In the genomic region with DNA sequence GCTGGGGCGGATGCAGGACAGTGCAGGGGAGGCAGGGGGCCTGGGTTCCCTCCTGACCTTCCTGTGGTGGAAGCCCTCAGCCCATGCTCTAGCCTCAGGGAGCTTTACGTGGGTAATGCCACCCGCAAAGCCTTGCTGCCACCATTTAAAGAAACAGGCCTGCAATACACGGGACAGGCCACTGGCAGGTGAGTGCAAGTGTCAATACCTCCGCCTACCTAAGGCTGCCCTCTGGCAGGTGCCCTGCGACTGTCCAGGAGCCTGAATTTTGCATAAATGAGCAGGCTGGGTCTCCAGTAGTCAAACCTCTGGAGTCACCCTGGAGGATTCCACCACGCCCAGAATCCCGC, we compare ENCODE assay signal across 14 cellular contexts. TPM values are rescaled to one million over a fixed set of nuclear protein-coding genes. Genes with fewer than 3 reads are reported as not detected.
DNase-seq lines count a peak whose midpoint lies in the region; ATAC-seq and TF ChIP-seq lines count a peak whose summit lies in the region.
"Had no signal": no experiment of that assay in that cellular context is flagged by ENCODE, and none has a peak within 500 bp of the region (broad histone marks: within the 10 kb centered on the region; RNA-seq: fewer than 3 reads in every experiment).

No MANE protein-coding gene starts in this region.

- peaks cover 0 to 1% (median 0%) of the 10 kb centered on the region in 11 experiments; a peak in 1 of 22 replicates for H3K9me3 ChIP-seq in BLaER1 treated with 17β-estradiol and CSF1 and Interleukin-3, amounts not matched to agents 10 nM and 100 nM (replicated peaks in 1 of 11)
- H3K9me3 ChIP-seq in Panc1 (ENCODE audit: control insufficient read depth, insufficient read depth, low read depth, low read length) (no peaks in the 10 kb centered on the region), hepatocyte (ENCODE audit: low read depth) (no peaks in the 10 kb centered on the region), osteoblast (ENCODE audit: low read depth, low read length) (no peaks in the 10 kb centered on the region)

- H3K4me2 ChIP-seq in BLaER1 treated with 17β-estradiol and CSF1 and Interleukin-3, amounts not matched to agents 10 nM and 100 nM = peak overlapping the region; percentile 89 to 99 (median 98)
- H3K4me2 ChIP-seq in hepatocyte = peak overlapping the region; percentile 80
- H3K4me2 ChIP-seq in osteoblast (ENCODE audit: insufficient read depth, low read length) = no peak overlapping the region

- no TSS peak for BruUV-seq in Panc1 (replicated peaks; lab: Mats Ljungman, UMichigan)

- H3K27ac ChIP-seq in BLaER1 treated with 17β-estradiol and CSF1 and Interleukin-3, amounts not matched to agents 10 nM and 100 nM = peak overlapping the region in 9 of 11 experiments; percentile 73 to 91 (median 87); a peak in 18 of 22 replicates
- H3K27ac ChIP-seq in Panc1 (ENCODE audit: low read length) (no peak overlapping the region), hepatocyte (no peak overlapping the region), osteoblast (ENCODE audit: low read depth, low read length) (no peak overlapping the region)
- H3K27ac ChIP-seq: skin epidermis had no signal

- H4K20me1 ChIP-seq in BLaER1 treated with 17β-estradiol and CSF1 and Interleukin-3, amounts not matched to agents 10 nM and 100 nM = peaks cover 0 to 84% (median 61%) of the 10 kb centered on the region in 11 experiments; a peak in 19 of 22 replicates
- H4K20me1 ChIP-seq in hepatocyte (ENCODE audit: insufficient read depth, poor library complexity, severe bottlenecking) (peaks cover 10% of the 10 kb centered on the region), osteoblast (ENCODE audit: insufficient read depth, low read length) (no peaks in the 10 kb centered on the region)

- DNase-seq in Panc1 (ENCODE audit: low read depth, low spot score) (no peak), hepatocyte (ENCODE audit: low spot score) (no peak), osteoblast (ENCODE audit: insufficient read length, low spot score, missing footprints) (peak; percentile 47), NOMO-1 treated with DMSO at 0.1 percent for 48 hours (lab: John Stamatoyannopoulos, UW; ENCODE audit: unreplicated experiment) (no peak), GDM1 (lab: John Stamatoyannopoulos, UW) (no peak)
- DNase-seq: activated naive CD4-positive, alpha-beta T cell treated with anti-CD3 and anti-CD28 coated beads for 36 hours; CD8-positive, alpha-beta T cell; foreskin fibroblast; KBM-7; NCI-H2107 had no signal

- peaks cover 0 to 10% (median 0%) of the 10 kb centered on the region in 11 experiments; a peak in 2 of 22 replicates for H3K36me3 ChIP-seq in BLaER1 treated with 17β-estradiol and CSF1 and Interleukin-3, amounts not matched to agents 10 nM and 100 nM
- no peaks in the 10 kb centered on the region for H3K36me3 ChIP-seq in Panc1 (ENCODE audit: control insufficient read depth, insufficient read depth, low read length)
- H3K36me3 ChIP-seq in hepatocyte (replicated peaks; ENCODE audit: insufficient read depth, low read depth) = no peaks in the 10 kb centered on the region
- no peaks in the 10 kb centered on the region for H3K36me3 ChIP-seq in osteoblast (ENCODE audit: insufficient read depth, low read length)

- 27% methylated on average over 8 of the region's 8 CpGs for WGBS in hepatocyte (ENCODE audit: low lambda C conversion rate, missing lambda C conversion rate)

- no peaks in the 10 kb centered on the region for H3K9me2 ChIP-seq in hepatocyte (replicated peaks; ENCODE audit: insufficient read depth)

- peaks cover 7 to 45% (median 9%) of the 10 kb centered on the region in 11 experiments for H3K27me3 ChIP-seq in BLaER1 treated with 17β-estradiol and CSF1 and Interleukin-3, amounts not matched to agents 10 nM and 100 nM
- H3K27me3 ChIP-seq in Panc1 (ENCODE audit: control insufficient read depth, insufficient read depth, low read length) (no peaks in the 10 kb centered on the region; the same call in 1 of the 2 replicates), hepatocyte (peaks cover 75% of the 10 kb centered on the region), osteoblast (ENCODE audit: insufficient read depth, low read length) (peaks cover 43% of the 10 kb centered on the region)

- ATAC-seq in Panc1 (0 out of 2 replicates have a peak, but pooled peaks have one; percentile 23), GM18498 (IDR thresholded peaks at IDR 0.05; ENCODE audit: unreplicated experiment) (no peak), HG02852 (IDR thresholded peaks at IDR 0.05; ENCODE audit: unreplicated experiment) (no peak)
- ATAC-seq: CD8-positive, alpha-beta T cell had no signal

- POLR2A ChIA-PET in Panc1 (lab: Charles Lee) = no interaction called here

- peak overlapping the region; percentile 58 to 97 (median 92) for H3K4me3 ChIP-seq in BLaER1 treated with 17β-estradiol and CSF1 and Interleukin-3, amounts not matched to agents 10 nM and 100 nM
- H3K4me3 ChIP-seq in Panc1 (ENCODE audit: low read depth in 2 of 2, low read length in 2 of 2) (peak overlapping the region in 1 of 2 experiments; percentile 11; a peak in 1 of 4 replicates), hepatocyte (peak overlapping the region; percentile 67), osteoblast (ENCODE audit: insufficient read depth, low read length) (no peak overlapping the region)

- H3K4me1 ChIP-seq in BLaER1 treated with 17β-estradiol and CSF1 and Interleukin-3, amounts not matched to agents 10 nM and 100 nM = peaks cover 51 to 90% (median 82%) of the 10 kb centered on the region in 10 experiments
- H3K4me1 ChIP-seq in Panc1 (ENCODE audit: control insufficient read depth, insufficient read depth, low read length) (no peaks in the 10 kb centered on the region), hepatocyte (ENCODE audit: insufficient read depth) (peaks cover 4% of the 10 kb centered on the region), osteoblast (ENCODE audit: insufficient read depth, low read length) (no peaks in the 10 kb centered on the region)

- peak overlapping the region in 10 of 11 experiments; percentile 70 to 94 (median 88); a peak in 20 of 22 replicates for H3K9ac ChIP-seq in BLaER1 treated with 17β-estradiol and CSF1 and Interleukin-3, amounts not matched to agents 10 nM and 100 nM

- no peak overlapping the region for H2AFZ ChIP-seq in hepatocyte
- no peak overlapping the region for H2AFZ ChIP-seq in osteoblast (ENCODE audit: low read length)

- in situ Hi-C loops in Panc1 (cut with HindIII; ENCODE audit: low pct_unique_long_range_greater_than_20kb, low sequenced_read_pairs) = no loop called here

- CTCF ChIA-PET in Panc1 (lab: Charles Lee) = no interaction called here

- intact Hi-C loops in Panc1 (cut with micrococcal nuclease; ENCODE audit: unreplicated experiment) = no loop called here

- H3K79me2 ChIP-seq in hepatocyte (no peaks in the 10 kb centered on the region), osteoblast (ENCODE audit: insufficient read depth, low read length) (no peaks in the 10 kb centered on the region)

- no peak for TF ChIP-seq CTCF in Panc1 (IDR thresholded peaks at IDR 0.05)
- TF ChIP-seq CTCF in hepatocyte (IDR thresholded peaks at IDR 0.05; ENCODE audit: poor library complexity) = no peak
- TF ChIP-seq CTCF in osteoblast (IDR thresholded peaks at IDR 0.05; ENCODE audit: extremely low read depth, low read depth, low read length) = no peak

RNA-seq across cellular contexts. Expression of a gene that starts 5.9 kb away (rescaled TPM):
- 0.28 TPM for total RNA-seq in Panc1 (2021; ENCODE audit: unreplicated experiment)
- polyA plus RNA-seq in Panc1 (2012; ENCODE audit: insufficient read length) = 2.4 TPM
- 11.6 and 12.9 TPM in 2 replicates for total RNA-seq in hepatocyte
- polyA plus RNA-seq in hepatocyte = 12.5 TPM in 2 replicates
- total RNA-seq in osteoblast = under 0.01 TPM in 2 replicates
- total RNA-seq: activated naive CD4-positive, alpha-beta T cell treated with anti-CD3 and anti-CD28 coated beads for 36 hours; CD8-positive, alpha-beta T cell had no signal

Comparison
In these comparisons a context has a peak if more than half of its experiments do, and no peak if none do; other contexts are left out.
1. H3K27ac ChIP-seq: peak in BLaER1 treated with 17β-estradiol and CSF1 and Interleukin-3, amounts not matched to agents 10 nM and 100 nM (9 of 11); none in Panc1 (single experiment), hepatocyte (single experiment) and osteoblast (single experiment).